In the genomic region with DNA sequence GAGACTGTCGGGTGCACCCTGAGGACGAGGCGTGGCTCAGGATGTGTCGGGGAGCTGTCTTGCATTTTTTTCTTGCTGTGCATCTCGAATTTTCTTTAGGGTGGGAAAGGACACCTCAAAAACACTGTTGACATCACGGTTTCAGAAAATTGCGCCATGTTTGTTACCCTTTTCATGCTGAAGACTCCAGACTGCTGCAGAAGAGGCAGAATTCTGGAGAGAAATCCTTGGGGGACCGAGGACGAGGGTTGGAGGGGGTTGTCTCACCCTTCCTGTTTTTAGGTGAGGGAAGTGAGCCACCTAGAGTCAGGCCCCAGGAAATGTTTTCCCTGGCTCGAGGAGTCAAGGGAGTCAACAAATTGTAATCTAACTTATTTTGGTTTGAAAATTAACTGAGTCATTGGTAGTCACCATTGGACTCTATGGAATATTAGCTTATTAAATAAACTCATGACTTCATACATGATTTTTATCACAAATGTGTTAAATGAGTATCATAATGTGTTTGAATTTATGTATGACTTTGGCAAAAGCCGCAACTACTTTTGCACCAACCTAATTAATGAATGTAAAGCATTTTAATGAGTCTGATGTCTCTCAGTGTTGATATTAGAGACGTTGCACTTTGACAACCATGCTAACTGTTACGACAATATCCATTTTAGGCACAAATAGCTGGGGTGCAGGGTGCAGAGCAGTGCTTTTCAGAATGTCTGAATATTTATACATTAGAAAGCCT, we compare ENCODE assay signal across 8 cellular contexts. TPM values are rescaled to one million over a fixed set of nuclear protein-coding genes. Genes with fewer than 3 reads are reported as not detected.
A peak's percentile ranks its signal among the peaks of the same experiment; 100 is the strongest.
DNase-seq lines count a peak whose midpoint lies in the region; ATAC-seq, FAIRE-seq and TF ChIP-seq lines count a peak whose summit lies in the region.

No MANE protein-coding gene starts in this region.

- no peaks in the 10 kb centered on the region for H3K36me3 ChIP-seq in bronchial epithelial cell (ENCODE audit: control insufficient read depth, insufficient read depth, low read length)

- peak overlapping the region; percentile 99 for H3K4me3 Mint-ChIP-seq in T-helper 1 cell treated with Interleukin-12 subunit alpha and Interleukin-12 subunit beta and Interleukin-4 antibody, amounts not matched to agents 30 μg/mL and 1 μg/mL, for 36 hours

- peak overlapping the region; percentile 99 for H3K27ac Mint-ChIP-seq in T-helper 1 cell treated with Interleukin-12 subunit alpha and Interleukin-12 subunit beta and Interleukin-4 antibody, amounts not matched to agents 30 μg/mL and 1 μg/mL, for 36 hours

- TF ChIP-seq POLR2A in NB4 (IDR thresholded peaks at IDR 0.05; ENCODE audit: extremely low read depth, insufficient read length), result no peak

- FAIRE-seq in bronchial epithelial cell (lab: Jason Lieb, UNC), result no peak

- H3K9me3 Mint-ChIP-seq in T-helper 1 cell treated with Interleukin-12 subunit alpha and Interleukin-12 subunit beta and Interleukin-4 antibody, amounts not matched to agents 30 μg/mL and 1 μg/mL, for 36 hours, result no peaks in the 10 kb centered on the region

- ATAC-seq in HG02610 (IDR thresholded peaks at IDR 0.05; ENCODE audit: unreplicated experiment), result peak; percentile 47

- H3K4me1 Mint-ChIP-seq in T-helper 1 cell treated with Interleukin-12 subunit alpha and Interleukin-12 subunit beta and Interleukin-4 antibody, amounts not matched to agents 30 μg/mL and 1 μg/mL, for 36 hours (ENCODE audit: low read depth), result peaks cover 24% of the 10 kb centered on the region

- TF ChIP-seq CTCF in NB4 (IDR thresholded peaks at IDR 0.05; ENCODE audit: low read depth, low read length) (peak; percentile 49), bronchial epithelial cell (IDR thresholded peaks at IDR 0.05; ENCODE audit: insufficient read depth, low read length, severe bottlenecking) (peak; percentile 61)

- peaks cover 5% of the 10 kb centered on the region for H3K27me3 ChIP-seq in bronchial epithelial cell (ENCODE audit: control insufficient read depth, insufficient read depth, low read length)

- H3K4me3 ChIP-seq in NB4 (ENCODE audit: low read depth, low read length) (peak overlapping the region; percentile 79), bronchial epithelial cell (ENCODE audit: low read depth, low read length) (peak overlapping the region; percentile 79)

- DNase-seq in NK-92 treated with Interleukin-12 subunit alpha and Interleukin-12 subunit beta, amount 100 ng/mL, for 24 hours (lab: John Stamatoyannopoulos, UW), result peak; percentile 45
- DNase-seq in NK-92 (lab: John Stamatoyannopoulos, UW; ENCODE audit: unreplicated experiment) (no peak), NB4 (ENCODE audit: low read depth) (peak; percentile 83), bronchial epithelial cell (ENCODE audit: low read depth) (peak; percentile 81), iris pigment epithelial cell (ENCODE audit: low read depth) (peak; percentile 83)
- DNase-seq in stimulated activated CD4-positive, alpha-beta T cell treated with anti-CD3 and anti-CD28 coated beads, Interleukin-12 subunit alpha, Interleukin-12 subunit beta, amount 100 ng/mL, for 24 hours (ENCODE audit: low read depth in 2 of 2), result peak; percentile 27 to 34

- peaks cover 13% of the 10 kb centered on the region for H3K36me3 Mint-ChIP-seq in T-helper 1 cell treated with Interleukin-12 subunit alpha and Interleukin-12 subunit beta and Interleukin-4 antibody, amounts not matched to agents 30 μg/mL and 1 μg/mL, for 36 hours (ENCODE audit: low read depth)

- H3K27me3 Mint-ChIP-seq in T-helper 1 cell treated with Interleukin-12 subunit alpha and Interleukin-12 subunit beta and Interleukin-4 antibody, amounts not matched to agents 30 μg/mL and 1 μg/mL, for 36 hours (ENCODE audit: low read depth), result peaks cover 26% of the 10 kb centered on the region

RNA-seq across cellular contexts. Expression of gene LYSMD3, which starts 0.7 kb away (rescaled TPM):
- total RNA-seq in bronchial epithelial cell, result 15.4 and 16.3 TPM in 2 replicates

RNA-seq across cellular contexts. Expression of gene ADGRV1, which starts 28.5 kb away (rescaled TPM):
- 1.6 and 3.3 TPM in 2 replicates for total RNA-seq in bronchial epithelial cell

RNA-seq across cellular contexts. Expression of gene POLR3G, which starts 55.4 kb away (rescaled TPM):
- total RNA-seq in bronchial epithelial cell, result 7.4 and 7.9 TPM in 2 replicates

RNA-seq across cellular contexts. Expression of gene MBLAC2, which starts 55.5 kb away (rescaled TPM):
- 3.2 and 4.0 TPM in 2 replicates for total RNA-seq in bronchial epithelial cell
